Comparison of ENCODE assay signal across 30 cellular contexts in genomic region chr7:150957119-150958020, GRCh38. TPM values are rescaled to one million over a fixed set of nuclear protein-coding genes. Genes with fewer than 3 reads are reported as not detected.
A peak's percentile ranks its signal among the peaks of the same experiment; 100 is the strongest.
DNase-seq lines count a peak whose midpoint lies in the region; ATAC-seq, FAIRE-seq and TF ChIP-seq lines count a peak whose summit lies in the region.
"Had no signal": no experiment of that assay in that cellular context is flagged by ENCODE, and none has a peak within 500 bp of the region (broad histone marks: within the 10 kb centered on the region; RNA-seq: fewer than 3 reads in every experiment).

No MANE protein-coding gene starts in this region.

- H4K20me1 ChIP-seq in GM23338 (replicated peaks; ENCODE audit: insufficient read depth) (no peaks in the 10 kb centered on the region), K562 (replicated peaks; ENCODE audit: control insufficient read depth, insufficient read depth, low read length) (peaks cover 8% of the 10 kb centered on the region; the same call in 1 of the 2 replicates)

- POLR2A ChIA-PET in K562 (lab: Yijun Ruan, JAX): interaction anchor here (1.0 kb wide), 2 partner anchors 16 to 35 kb away, joined by 3 read pairs; no protein-coding TSS in a partner anchor

- no peaks in the 10 kb centered on the region for H3K79me2 ChIP-seq in GM23338 (replicated peaks; ENCODE audit: insufficient read depth)
- H3K79me2 ChIP-seq in K562 (ENCODE audit: control insufficient read depth, insufficient read depth, low read length): peaks cover 85% of the 10 kb centered on the region

- peak overlapping the region; percentile 62 for H3K4me2 ChIP-seq in GM23338
- H3K4me2 ChIP-seq in K562 (ENCODE audit: insufficient read depth, low read length): peak overlapping the region; percentile 81; the same call in 1 of the 2 replicates

- H3K36me3 Mint-ChIP-seq in GM23338 (ENCODE audit: low read depth): no peaks in the 10 kb centered on the region
- H3K36me3 Mint-ChIP-seq in mesothelial cell of epicardium: no peaks in the 10 kb centered on the region

- CTCF ChIA-PET in K562 (lab: Yijun Ruan, JAX; ENCODE audit: low intra/inter-chr PET ratio): no interaction called here

- H3K27me3 ChIP-seq in BE2C (no peaks in the 10 kb centered on the region), GM23338 (ENCODE audit: insufficient read depth) (peaks cover 32% of the 10 kb centered on the region), K562 (ENCODE audit: control insufficient read depth in 2 of 2, insufficient read depth in 2 of 2, low read length in 2 of 2) (no peaks in the 10 kb centered on the region), thyroid gland (no peaks in the 10 kb centered on the region)
- H3K27me3 ChIP-seq: adrenal gland, body of pancreas had no signal

- H3K4me3 ChIP-seq in BE2C (ENCODE audit: low read depth, low read length): no peak overlapping the region
- H3K4me3 ChIP-seq in GM23338: peak overlapping the region; percentile 37; the same call in 1 of the 2 replicates
- H3K4me3 ChIP-seq in K562: no peak overlapping the region
- no peak overlapping the region for H3K4me3 ChIP-seq in thyroid gland (replicated peaks in 1 of 3)
- H3K4me3 ChIP-seq: adrenal gland, body of pancreas, dorsolateral prefrontal cortex, HAP-1 had no signal

- FAIRE-seq in K562 (lab: Jason Lieb, UNC): no peak
- FAIRE-seq: GM18507 had no signal

- intact Hi-C loops in K562 (cut with micrococcal nuclease): loop anchor here (2.0 to 5.0 kb wide), 2 partner anchors 29 to 635 kb away; partner anchors contain the start of genes ACTR3C and LRRC61
- intact Hi-C loops in thyroid gland (cut with DNase I): no loop called here

- 80% methylated on average over 27 of the region's 27 CpGs for WGBS in K562 (ENCODE audit: insufficient coverage, low coverage, missing lambda C conversion rate)
- WGBS in thyroid gland, 2 donors: 77 to 84% methylated on average over 22 to 27 of the region's 27 CpGs

- H3K4me3 Mint-ChIP-seq in GM23338 (no peak overlapping the region), mesothelial cell of epicardium (no peak overlapping the region)

- no peaks in the 10 kb centered on the region for H3F3A ChIP-seq in GM23338 (replicated peaks; ENCODE audit: low read depth)

- H3K9me3 ChIP-seq in BE2C: no peaks in the 10 kb centered on the region
- H3K9me3 ChIP-seq in K562 (replicated peaks; ENCODE audit: control insufficient read depth, insufficient read depth, low read depth, low read length): no peaks in the 10 kb centered on the region
- no peaks in the 10 kb centered on the region for H3K9me3 ChIP-seq in thyroid gland
- H3K9me3 ChIP-seq: adrenal gland, body of pancreas, HAP-1 had no signal

- TF ChIP-seq CTCF in BE2C (IDR thresholded peaks at IDR 0.05; ENCODE audit: low read depth, low read length) (no peak), GM23338 (conservative IDR thresholded peaks at IDR 0.05; ENCODE audit: low read depth in 2 of 2) (no peak), K562 (IDR thresholded peaks at IDR 0.05 in 2 of 3, conservative IDR thresholded peaks at IDR 0.05 in 1 of 3; ENCODE audit: insufficient read depth in 2 of 3, low read depth in 1 of 3, low read length in 3 of 3) (peak in 2 of 3 experiments; percentile 17 to 30; a peak in 3 of 6 replicates), mesothelial cell of epicardium (IDR thresholded peaks at IDR 0.05; ENCODE audit: unreplicated experiment) (no peak), thyroid gland (IDR thresholded peaks at IDR 0.05) (no peak)

- no peak for TF ChIP-seq EP300 in K562 (IDR thresholded peaks at IDR 0.05; ENCODE audit: low read length)

- no peak for TF ChIP-seq POLR2A in K562 (conservative IDR thresholded peaks at IDR 0.05)
- TF ChIP-seq POLR2A in thyroid gland (IDR thresholded peaks at IDR 0.05): no peak

- in situ Hi-C loops in K562 (cut with MboI): no loop called here

- ATAC-seq in GM23338: no peak
- ATAC-seq in K562: no peak
- no peak for ATAC-seq in GM19351 (IDR thresholded peaks at IDR 0.05; ENCODE audit: unreplicated experiment)
- ATAC-seq: activated T-cell treated with anti-CD3 and anti-CD28 coated beads, Interleukin-2, amount 50 U/mL, for 72 hours; body of pancreas; left lobe of liver had no signal

- H3K4me1 ChIP-seq in BE2C (peaks cover 53% of the 10 kb centered on the region), GM23338 (ENCODE audit: insufficient read depth) (peaks cover 7% of the 10 kb centered on the region; the same call in 1 of the 2 replicates), K562 (replicated peaks in 1 of 2; ENCODE audit: control insufficient read depth in 2 of 2, insufficient read depth in 2 of 2, low read length in 2 of 2) (peaks cover 71 to 94% of the 10 kb centered on the region in 2 experiments), thyroid gland (peaks cover 5 to 7% of the 10 kb centered on the region in 2 donors)
- H3K4me1 ChIP-seq: HAP-1 had no signal

- no peak overlapping the region for H3K27ac Mint-ChIP-seq in GM23338
- H3K27ac Mint-ChIP-seq in mesothelial cell of epicardium: peak overlapping the region; percentile 3
- H3K27ac Mint-ChIP-seq: activated T-cell treated with anti-CD3 and anti-CD28 coated beads, Interleukin-2, amount 50 U/mL, for 72 hours had no signal

- DNase-seq in BE2C (peak; percentile 60), GM23338 (ENCODE audit: low spot score) (no peak), K562 (ENCODE audit: extremely low read depth in 1 of 4, low spot score in 3 of 4) (no peak), mesothelial cell of epicardium (ENCODE audit: low spot score in 2 of 2, unreplicated experiment in 2 of 2) (no peak), NCI-H1048 (lab: John Stamatoyannopoulos, UW) (no peak), SIG-M5 treated with dmso at 0.1 percent for 504 hours (lab: John Stamatoyannopoulos, UW; ENCODE audit: unreplicated experiment) (no peak), thyroid gland (no peak)
- DNase-seq: activated CD4-positive, alpha-beta T cell treated with anti-CD3 and anti-CD28 coated beads, Interleukin-2, amount 50 U/mL, for 48 hours; activated CD4-positive, CD25-positive, alpha-beta regulatory T cell; activated naive CD4-positive, alpha-beta T cell treated with Interleukin-2 at 50 U/mL for 16 hours; activated T-cell treated with anti-CD3 and anti-CD28 coated beads, Interleukin-2, amount 50 U/mL, for 72 hours; adrenal gland; body of pancreas; DMS153; dorsolateral prefrontal cortex; mesenchymal stem cell; MM.1S; NCI-H1417 treated with DMSO at 0.1 percent for 48 hours; NCI-H2081; NCI-H2227 treated with DMSO at 0.1 percent for 48 hours; NCI-H69; nucleus accumbens; SHP77 treated with DMSO at 0.1 percent for 48 hours; stimulated activated CD4-positive, alpha-beta T cell treated with anti-CD3 and anti-CD28 coated beads, Interleukin-4, amount 100 ng/mL, for 24 hours; T-helper 9 cell had no signal

- H3K4me1 Mint-ChIP-seq in GM23338: peaks cover 12% of the 10 kb centered on the region
- peaks cover 42% of the 10 kb centered on the region for H3K4me1 Mint-ChIP-seq in mesothelial cell of epicardium

- H3K9me3 Mint-ChIP-seq in GM23338: no peaks in the 10 kb centered on the region
- H3K9me3 Mint-ChIP-seq in mesothelial cell of epicardium: no peaks in the 10 kb centered on the region
- H3K9me3 Mint-ChIP-seq: activated T-cell treated with anti-CD3 and anti-CD28 coated beads, Interleukin-2, amount 50 U/mL, for 72 hours had no signal

- no TSS peak for BruUV-seq in K562 (replicated peaks; lab: Mats Ljungman, UMichigan)

- H3K27me3 Mint-ChIP-seq in GM23338 (ENCODE audit: insufficient read depth, low read depth, poor library complexity) (peaks cover 13% of the 10 kb centered on the region), mesothelial cell of epicardium (ENCODE audit: low read depth) (no peaks in the 10 kb centered on the region)

- H3K27ac ChIP-seq in GM23338 (ENCODE audit: low read depth) (no peak overlapping the region), K562 (ENCODE audit: extremely low read depth, low read depth, low read length) (peak overlapping the region; percentile 84), thyroid gland (no peak overlapping the region)
- H3K27ac ChIP-seq: adrenal gland, body of pancreas had no signal

- H3K9me1 ChIP-seq in K562 (ENCODE audit: control insufficient read depth, insufficient read depth, low read length): peaks cover 3% of the 10 kb centered on the region

- H3K9me2 ChIP-seq in GM23338 (ENCODE audit: insufficient read depth): no peaks in the 10 kb centered on the region

- peak overlapping the region; percentile 73 to 87 for H3K9ac ChIP-seq in K562 (ENCODE audit: insufficient read depth in 1 of 2, low read depth in 2 of 2, low read length in 2 of 2)

- TF ChIP-seq RAD21 in K562 (CRISPR knock-in tag; conservative IDR thresholded peaks at IDR 0.05 in 1 of 2, IDR thresholded peaks at IDR 0.05 in 1 of 2): no peak

- H3K36me3 ChIP-seq in BE2C: peaks cover 46% of the 10 kb centered on the region
- H3K36me3 ChIP-seq in GM23338 (ENCODE audit: insufficient read depth): no peaks in the 10 kb centered on the region
- H3K36me3 ChIP-seq in K562 (ENCODE audit: control insufficient read depth, insufficient read depth, low read length): peaks cover 43% of the 10 kb centered on the region; the same call in 2 of the 3 replicates
- H3K36me3 ChIP-seq in thyroid gland: no peaks in the 10 kb centered on the region
- H3K36me3 ChIP-seq: adrenal gland, HAP-1 had no signal

- no peak overlapping the region for H2AFZ ChIP-seq in GM23338
- no peak overlapping the region for H2AFZ ChIP-seq in K562 (ENCODE audit: low read depth, low read length)

RNA-seq across cellular contexts. Expression of gene KCNH2, which starts 20.8 kb away (rescaled TPM):
- 637 TPM for polyA plus RNA-seq in BE2C (2012; ENCODE audit: insufficient read depth, insufficient read length, low read depth)
- total RNA-seq in GM23338 (2014; rRNA removed; shearing (Covaris generic)): 11.3 and 14.7 TPM in 2 replicates
- polyA plus RNA-seq in GM23338 (2016; fragmentation: Nextera tagmentation; extraction: Ambion mirVana): 2.6 and 2.9 TPM in 2 replicates
- total RNA-seq in K562 (2011; cell fraction: chromatin; rRNA removed; ENCODE audit: low replicate concordance): 101 and 344 TPM in 2 replicates
- total RNA-seq in K562 (2011; cell fraction: nucleolus; rRNA removed): 421 and 427 TPM in 2 replicates
- total RNA-seq in K562 (2011; cell fraction: nucleoplasm; rRNA removed): 291 and 342 TPM in 2 replicates
- 326 and 470 TPM in 2 replicates for total RNA-seq in K562 (2014; rRNA removed)
- total RNA-seq in K562 (2014; rRNA removed; fragmentation: Illumina TruSeq; extraction: Trizol): 63.4 and 97.8 TPM in 2 replicates
- 215 and 218 TPM in 2 replicates for total RNA-seq in K562 (2015; rRNA removed; fragmentation: Illumina TruSeq; extraction: Trizol)
- 368 and 385 TPM in 2 replicates for total RNA-seq in K562 (2021)
- 125 and 154 TPM in 2 replicates for polyA plus RNA-seq in K562 (2011; rRNA removed)
- 184 and 684 TPM in 2 replicates for polyA plus RNA-seq in K562 (2011; cell fraction: cytosol; rRNA removed)
- 202 and 446 TPM in 2 replicates for polyA plus RNA-seq in K562 (2011; cell fraction: nucleus; rRNA removed)
- 270 and 304 TPM in 2 replicates for polyA plus RNA-seq in K562 (2012)
- polyA plus RNA-seq in K562 (2014; fragmentation: Illumina TruSeq; extraction: Trizol): 222 and 298 TPM in 2 replicates
- polyA plus RNA-seq in K562 (2014; fragmentation: Nextera tagmentation; extraction: Ambion mirVana): 10 to 100 TPM; 18.1 to 29.0 TPM
- 251 and 295 TPM in 2 replicates for polyA plus RNA-seq in K562 (2014; rRNA removed)
- polyA minus RNA-seq in K562 (2011; rRNA and poly(A)+ RNA removed): 46.2 and 123 TPM in 2 replicates
- polyA minus RNA-seq in K562 (2011; cell fraction: cytosol; rRNA and poly(A)+ RNA removed): 133 and 200 TPM in 2 replicates
- 111 and 144 TPM in 2 replicates for polyA minus RNA-seq in K562 (2011; cell fraction: nucleus; rRNA and poly(A)+ RNA removed)
- 11.2 to 12.3 TPM (median 11.7 TPM) in 3 replicates for total RNA-seq in mesothelial cell of epicardium
- total RNA-seq in thyroid gland: under 1 TPM; 0.33 to 0.93 (median 0.63) TPM
- total RNA-seq: glomerular endothelial cell had no signal

RNA-seq across cellular contexts. Expression of gene NOS3, which starts 33.4 kb away (rescaled TPM):
- polyA plus RNA-seq in BE2C (2012; ENCODE audit: insufficient read depth, insufficient read length, low read depth): 19.0 TPM
- total RNA-seq in GM23338 (2014; rRNA removed; shearing (Covaris generic)): 6.1 and 13.3 TPM in 2 replicates
- polyA plus RNA-seq in GM23338 (2016; fragmentation: Nextera tagmentation; extraction: Ambion mirVana) (2.6 and 3.1 TPM in 2 replicates), K562 (2011; rRNA removed) (23.6 and 47.3 TPM in 2 replicates), K562 (2014; fragmentation: Illumina TruSeq; extraction: Trizol) (23.6 and 88.1 TPM in 2 replicates), K562 (2014; fragmentation: Nextera tagmentation; extraction: Ambion mirVana) (1 to 10 TPM; 1.1 to 2.9 TPM), K562 (2014; rRNA removed) (102 and 118 TPM in 2 replicates)
- 17.7 and 69.8 TPM in 2 replicates for total RNA-seq in K562 (2011; cell fraction: chromatin; rRNA removed; ENCODE audit: low replicate concordance)
- total RNA-seq in K562 (2011; cell fraction: nucleolus; rRNA removed): 82.0 and 87.6 TPM in 2 replicates
- 40.3 and 46.6 TPM in 2 replicates for total RNA-seq in K562 (2011; cell fraction: nucleoplasm; rRNA removed)
- total RNA-seq in K562 (2014; rRNA removed) (121 and 170 TPM in 2 replicates), K562 (2014; rRNA removed; fragmentation: Illumina TruSeq; extraction: Trizol) (3.1 and 4.3 TPM in 2 replicates), K562 (2015; rRNA removed; fragmentation: Illumina TruSeq; extraction: Trizol) (43.2 and 45.8 TPM in 2 replicates), K562 (2021) (111 and 124 TPM in 2 replicates), mesothelial cell of epicardium (6.0 to 7.8 TPM (median 6.6 TPM) in 3 replicates), thyroid gland (1 to 10 TPM; 5.2 to 8.1 (median 6.3) TPM)
- polyA plus RNA-seq in K562 (2011; cell fraction: cytosol; rRNA removed): 58.9 and 221 TPM in 2 replicates
- polyA plus RNA-seq in K562 (2011; cell fraction: nucleus; rRNA removed): 50.4 and 106 TPM in 2 replicates
- 87.2 and 107 TPM in 2 replicates for polyA plus RNA-seq in K562 (2012)
- 11.7 and 21.2 TPM in 2 replicates for polyA minus RNA-seq in K562 (2011; rRNA and poly(A)+ RNA removed)
- 65.3 and 77.5 TPM in 2 replicates for polyA minus RNA-seq in K562 (2011; cell fraction: cytosol; rRNA and poly(A)+ RNA removed)
- 35.9 and 37.0 TPM in 2 replicates for polyA minus RNA-seq in K562 (2011; cell fraction: nucleus; rRNA and poly(A)+ RNA removed)

Comparison
In these comparisons a context has a peak if more than half of its experiments do, and no peak if none do; other contexts are left out.
1. CTCF ChIP-seq: peak in K562 (2 of 3); none in BE2C (single experiment), GM23338 (0 of 2), mesothelial cell of epicardium (single experiment) and thyroid gland (0 of 6).